10 cellular contexts compared by ENCODE assay signal in the genomic region with DNA sequence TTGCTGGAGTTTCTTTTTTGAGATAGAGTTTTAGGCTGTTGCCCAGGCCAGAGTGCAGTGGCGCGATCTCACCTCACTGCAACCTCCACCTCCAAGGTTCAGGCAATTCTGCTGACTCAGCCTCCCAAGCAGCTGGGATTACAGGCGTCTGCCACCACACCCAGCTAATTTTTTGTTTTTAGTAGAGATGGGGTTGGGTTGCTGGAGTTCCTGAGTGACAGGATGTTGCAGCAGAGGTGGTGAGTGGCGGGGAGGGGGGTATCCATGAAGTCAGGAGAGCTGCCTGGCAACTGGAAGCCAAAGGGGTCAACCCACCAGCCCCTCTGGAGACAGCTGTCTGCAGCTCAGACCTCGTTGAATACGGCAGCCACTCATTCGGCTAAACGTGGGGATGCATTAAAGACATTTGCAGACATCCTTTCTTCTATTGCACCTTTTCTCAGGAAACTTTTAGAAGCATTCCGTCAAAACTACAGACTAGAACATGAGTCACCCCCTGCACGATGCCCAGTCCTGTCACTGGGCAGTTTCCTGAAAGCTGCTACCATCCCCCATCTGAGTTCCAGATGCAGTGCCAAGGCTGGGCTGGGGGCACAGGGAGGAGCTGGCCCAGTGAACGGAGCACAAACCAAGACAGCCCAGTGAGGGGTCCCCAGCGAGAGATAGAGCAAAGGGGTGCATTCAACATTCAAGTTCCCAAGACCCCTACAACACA. TPM values are rescaled to one million over a fixed set of nuclear protein-coding genes. Genes with fewer than 3 reads are reported as not detected.
DNase-seq lines count a peak whose midpoint lies in the region; ATAC-seq, FAIRE-seq and TF ChIP-seq lines count a peak whose summit lies in the region.
"Not testable (repeated sequence)": the region's sequence is repeated elsewhere in the genome, so short reads cannot be mapped to it uniquely, and the experiment has no call there.
"Had no signal": no experiment of that assay in that cellular context is flagged by ENCODE, and none has a peak within 500 bp of the region (broad histone marks: within the 10 kb centered on the region; RNA-seq: fewer than 3 reads in every experiment).

No MANE protein-coding gene starts in this region.

- H3K4me1 ChIP-seq in A549; PC-3 (ENCODE audit: insufficient read depth, low read length); right atrium auricular region: not testable (repeated sequence)

- TF ChIP-seq EP300 in A549 (IDR thresholded peaks at IDR 0.05) = not testable (repeated sequence)

- H2AFZ ChIP-seq in PC-3 (ENCODE audit: low read length) = not testable (repeated sequence)

- H3K4me3 Mint-ChIP-seq in activated CD4-positive, alpha-beta T cell treated with anti-CD3 and anti-CD28 coated beads, Interleukin-2, amount 10 ng/mL, durations not matched to agents 24 days and 14 days = not testable (repeated sequence)

- H3K27me3 ChIP-seq in PC-3 (ENCODE audit: low read length); bronchial epithelial cell (ENCODE audit: control insufficient read depth, insufficient read depth, low read length); right atrium auricular region: not testable (repeated sequence)

- peaks cover 14% of the 10 kb centered on the region for H3K27me3 Mint-ChIP-seq in activated CD4-positive, alpha-beta T cell treated with anti-CD3 and anti-CD28 coated beads, Interleukin-2, amount 10 ng/mL, durations not matched to agents 24 days and 14 days

- not testable (repeated sequence) for H3K36me3 ChIP-seq in PC-3 (ENCODE audit: low read depth, low read length); bronchial epithelial cell (ENCODE audit: control insufficient read depth, insufficient read depth, low read length); right atrium auricular region

- H3K36me3 Mint-ChIP-seq in activated CD4-positive, alpha-beta T cell treated with anti-CD3 and anti-CD28 coated beads, Interleukin-2, amount 10 ng/mL, durations not matched to agents 24 days and 14 days (ENCODE audit: low read depth) = not testable (repeated sequence)

- TF ChIP-seq CTCF in A549 (IDR thresholded peaks at IDR 0.05); PC-3 (conservative IDR thresholded peaks at IDR 0.05; ENCODE audit: low read depth, low read length); bronchial epithelial cell (IDR thresholded peaks at IDR 0.05; ENCODE audit: insufficient read depth, low read length, severe bottlenecking); epithelial cell of esophagus (IDR thresholded peaks at IDR 0.05; ENCODE audit: insufficient read depth, low read depth, low read length, missing control alignments); right atrium auricular region (IDR thresholded peaks at IDR 0.05): not testable (repeated sequence)

- CTCF ChIA-PET in A549 (lab: Yijun Ruan, JAX); PC-3 (lab: Charles Lee): not testable (repeated sequence)

- H4K20me1 ChIP-seq in PC-3 (ENCODE audit: low read length) = not testable (repeated sequence)

- H3K9ac ChIP-seq in PC-3 (ENCODE audit: low read length) = not testable (repeated sequence)

- H3F3A ChIP-seq in PC-3 (ENCODE audit: low read length, unreplicated experiment) = not testable (repeated sequence)

- not testable (repeated sequence) for H3K4me1 Mint-ChIP-seq in activated CD4-positive, alpha-beta T cell treated with anti-CD3 and anti-CD28 coated beads, Interleukin-2, amount 10 ng/mL, durations not matched to agents 24 days and 14 days

- H3K9me2 ChIP-seq in PC-3 (replicated peaks; ENCODE audit: low read length) = not testable (repeated sequence)

- H3K79me2 ChIP-seq in PC-3 (ENCODE audit: low read length) = not testable (repeated sequence)

- WGBS in A549 (ENCODE audit: missing lambda C conversion rate) = 69% methylated on average over 9 of the region's 12 CpGs

- ATAC-seq in A549 = not testable (repeated sequence)
- peak; percentile 62 for ATAC-seq in PC-3

- not testable (repeated sequence) for DNase-seq in A549 (ENCODE audit: low read depth in 1 of 2, low spot score in 1 of 2)
- DNase-seq in M059J (ENCODE audit: low read depth) (peak; percentile 19), PC-3 (peak; percentile 11), bronchial epithelial cell (ENCODE audit: low read depth) (peak; percentile 8), epithelial cell of esophagus (ENCODE audit: low read depth) (peak; percentile 10), right atrium auricular region (ENCODE audit: low spot score) (peak; percentile 18), urothelium cell line (ENCODE audit: low spot score) (peak; percentile 8)
- DNase-seq in activated CD4-positive, alpha-beta T cell treated with anti-CD3 and anti-CD28 coated beads, Interleukin-2, amount 10 ng/mL, durations not matched to agents 24 days and 14 days = peak; percentile 28

- not testable (repeated sequence) for H3K9me3 Mint-ChIP-seq in activated CD4-positive, alpha-beta T cell treated with anti-CD3 and anti-CD28 coated beads, Interleukin-2, amount 10 ng/mL, durations not matched to agents 24 days and 14 days

- intact Hi-C loops in PC-3 (cut with micrococcal nuclease); activated CD4-positive, alpha-beta T cell treated with anti-CD3 and anti-CD28 coated beads, Interleukin-2, amount 10 ng/mL, durations not matched to agents 24 days and 14 days (cut with micrococcal nuclease): not testable (repeated sequence)

- not testable (repeated sequence) for BruUV-seq in PC-3 (replicated peaks; lab: Mats Ljungman, UMichigan)

- POLR2A ChIA-PET in A549 (lab: Yijun Ruan, JAX); PC-3 (lab: Charles Lee; ENCODE audit: unreplicated experiment): not testable (repeated sequence)

- H3K4me3 ChIP-seq in A549; PC-3 (ENCODE audit: low read length); bronchial epithelial cell (ENCODE audit: low read depth, low read length); epithelial cell of esophagus (ENCODE audit: low read length); right atrium auricular region: not testable (repeated sequence)

- not testable (repeated sequence) for H3K9me3 ChIP-seq in A549; PC-3 (ENCODE audit: low read length); right atrium auricular region

- not testable (repeated sequence) for FAIRE-seq in A549 (lab: Jason Lieb, UNC); bronchial epithelial cell (lab: Jason Lieb, UNC); urothelium cell line (lab: Jason Lieb, UNC)

- H3K4me2 ChIP-seq in A549; PC-3 (ENCODE audit: low read length): not testable (repeated sequence)

- not testable (repeated sequence) for H3K27ac Mint-ChIP-seq in activated CD4-positive, alpha-beta T cell treated with anti-CD3 and anti-CD28 coated beads, Interleukin-2, amount 10 ng/mL, durations not matched to agents 24 days and 14 days

- TF ChIP-seq RAD21 in A549 (conservative IDR thresholded peaks at IDR 0.05 in 1 of 2, IDR thresholded peaks at IDR 0.05 in 1 of 2) = not testable (repeated sequence)

- H3K27ac ChIP-seq in A549; PC-3 (ENCODE audit: low read length); right atrium auricular region: not testable (repeated sequence)

- TF ChIP-seq POLR2A in A549 (IDR thresholded peaks at IDR 0.05; ENCODE audit: low read length) = not testable (repeated sequence)

RNA-seq across cellular contexts. Expression of gene COX5B, which starts 20.0 kb away (rescaled TPM):
- 332 and 343 TPM in 2 replicates for polyA plus RNA-seq in A549 (2011; rRNA removed)
- polyA plus RNA-seq in A549 (2012; cell fraction: cytosol; rRNA removed) = 543 and 608 TPM in 2 replicates
- polyA plus RNA-seq in A549 (2012; cell fraction: nucleus; rRNA removed) = 269 and 330 TPM in 2 replicates
- polyA plus RNA-seq in A549 (2017; fragmentation: RNase III; extraction: RNeasy Plus Mini Kit Qiagen cat#74134 plus additional on column Dnase treatment) = 341 to 372 TPM (median 353 TPM) in 3 replicates
- 32.8 and 39.3 TPM in 2 replicates for polyA minus RNA-seq in A549 (2011; rRNA and poly(A)+ RNA removed)
- total RNA-seq in M059J (2014; rRNA removed; shearing (Covaris generic)) = 433 and 603 TPM in 2 replicates
- 803 and 1,015 TPM in 2 replicates for total RNA-seq in PC-3 (2014; rRNA removed)
- total RNA-seq in activated CD4-positive, alpha-beta T cell treated with anti-CD3 and anti-CD28 coated beads, Interleukin-2, amount 10 ng/mL, durations not matched to agents 24 days and 14 days = 227 and 233 TPM in 2 replicates
- total RNA-seq in bronchial epithelial cell = 416 and 525 TPM in 2 replicates
- total RNA-seq in right atrium auricular region = 1,000 to 10,000 TPM; 1,312 to 1,415 TPM

RNA-seq across cellular contexts. Expression of gene ANKRD36B, which starts 36.2 kb away (rescaled TPM):
- 10.8 and 13.9 TPM in 2 replicates for polyA plus RNA-seq in A549 (2011; rRNA removed)
- polyA plus RNA-seq in A549 (2012; cell fraction: cytosol; rRNA removed) = 1.5 TPM in 2 replicates
- polyA plus RNA-seq in A549 (2012; cell fraction: nucleus; rRNA removed) = 5.2 and 8.1 TPM in 2 replicates
- polyA plus RNA-seq in A549 (2017; fragmentation: RNase III; extraction: RNeasy Plus Mini Kit Qiagen cat#74134 plus additional on column Dnase treatment) = 3.0 to 3.9 TPM (median 3.5 TPM) in 3 replicates
- polyA minus RNA-seq in A549 (2011; rRNA and poly(A)+ RNA removed) = 28.5 and 41.5 TPM in 2 replicates
- total RNA-seq in M059J (2014; rRNA removed; shearing (Covaris generic)) = 1.4 and 4.8 TPM in 2 replicates
- 20.9 and 22.7 TPM in 2 replicates for total RNA-seq in PC-3 (2014; rRNA removed)
- total RNA-seq in activated CD4-positive, alpha-beta T cell treated with anti-CD3 and anti-CD28 coated beads, Interleukin-2, amount 10 ng/mL, durations not matched to agents 24 days and 14 days = 40.0 and 40.1 TPM in 2 replicates
- total RNA-seq in bronchial epithelial cell = 11.6 and 14.2 TPM in 2 replicates
- total RNA-seq in right atrium auricular region = 1 to 10 TPM; 4.6 to 9.6 TPM

RNA-seq across cellular contexts. Expression of gene ACTR1B, which starts 38.0 kb away (rescaled TPM):
- polyA plus RNA-seq in A549 (2011; rRNA removed) = 24.7 and 30.0 TPM in 2 replicates
- 43.3 and 54.6 TPM in 2 replicates for polyA plus RNA-seq in A549 (2012; cell fraction: cytosol; rRNA removed)
- polyA plus RNA-seq in A549 (2012; cell fraction: nucleus; rRNA removed) = 96.2 and 106 TPM in 2 replicates
- 33.5 to 42.0 TPM (median 37.6 TPM) in 3 replicates for polyA plus RNA-seq in A549 (2017; fragmentation: RNase III; extraction: RNeasy Plus Mini Kit Qiagen cat#74134 plus additional on column Dnase treatment)
- polyA minus RNA-seq in A549 (2011; rRNA and poly(A)+ RNA removed) = 42.7 and 43.5 TPM in 2 replicates
- total RNA-seq in M059J (2014; rRNA removed; shearing (Covaris generic)) = 39.4 and 52.6 TPM in 2 replicates
- total RNA-seq in PC-3 (2014; rRNA removed) = 27.0 and 31.1 TPM in 2 replicates
- total RNA-seq in activated CD4-positive, alpha-beta T cell treated with anti-CD3 and anti-CD28 coated beads, Interleukin-2, amount 10 ng/mL, durations not matched to agents 24 days and 14 days = 122 TPM in 2 replicates
- 52.9 and 59.2 TPM in 2 replicates for total RNA-seq in bronchial epithelial cell
- 10 to 100 TPM; 40.8 to 71.5 TPM for total RNA-seq in right atrium auricular region

RNA-seq across cellular contexts. Expression of gene C2orf92, which starts 43.6 kb away (rescaled TPM):
- polyA plus RNA-seq in A549 (2011; rRNA removed) (2.3 and 2.7 TPM in 2 replicates), A549 (2017; fragmentation: RNase III; extraction: RNeasy Plus Mini Kit Qiagen cat#74134 plus additional on column Dnase treatment) (1.1 to 1.9 TPM (median 1.8 TPM) in 3 replicates)
- polyA plus RNA-seq in A549 (2012; cell fraction: cytosol; rRNA removed) = 0.52 and 0.53 TPM in 2 replicates
- polyA plus RNA-seq in A549 (2012; cell fraction: nucleus; rRNA removed) = 3.0 and 4.8 TPM in 2 replicates
- 2.1 and 3.3 TPM in 2 replicates for polyA minus RNA-seq in A549 (2011; rRNA and poly(A)+ RNA removed)
- total RNA-seq in M059J (2014; rRNA removed; shearing (Covaris generic)) = 1.1 TPM in 1 of 2 replicates, not detected in the other
- total RNA-seq in PC-3 (2014; rRNA removed) (3.0 and 3.3 TPM in 2 replicates), bronchial epithelial cell (0.26 and 0.51 TPM in 2 replicates), right atrium auricular region (1 to 10 TPM; 3.0 to 3.1 TPM)
- 16.8 and 16.9 TPM in 2 replicates for total RNA-seq in activated CD4-positive, alpha-beta T cell treated with anti-CD3 and anti-CD28 coated beads, Interleukin-2, amount 10 ng/mL, durations not matched to agents 24 days and 14 days
- polyA plus RNA-seq: CD14-positive monocyte; CD8-positive, alpha-beta memory T cell had no signal
